ENCODE assay signal across 1 cellular context in the genomic region with DNA sequence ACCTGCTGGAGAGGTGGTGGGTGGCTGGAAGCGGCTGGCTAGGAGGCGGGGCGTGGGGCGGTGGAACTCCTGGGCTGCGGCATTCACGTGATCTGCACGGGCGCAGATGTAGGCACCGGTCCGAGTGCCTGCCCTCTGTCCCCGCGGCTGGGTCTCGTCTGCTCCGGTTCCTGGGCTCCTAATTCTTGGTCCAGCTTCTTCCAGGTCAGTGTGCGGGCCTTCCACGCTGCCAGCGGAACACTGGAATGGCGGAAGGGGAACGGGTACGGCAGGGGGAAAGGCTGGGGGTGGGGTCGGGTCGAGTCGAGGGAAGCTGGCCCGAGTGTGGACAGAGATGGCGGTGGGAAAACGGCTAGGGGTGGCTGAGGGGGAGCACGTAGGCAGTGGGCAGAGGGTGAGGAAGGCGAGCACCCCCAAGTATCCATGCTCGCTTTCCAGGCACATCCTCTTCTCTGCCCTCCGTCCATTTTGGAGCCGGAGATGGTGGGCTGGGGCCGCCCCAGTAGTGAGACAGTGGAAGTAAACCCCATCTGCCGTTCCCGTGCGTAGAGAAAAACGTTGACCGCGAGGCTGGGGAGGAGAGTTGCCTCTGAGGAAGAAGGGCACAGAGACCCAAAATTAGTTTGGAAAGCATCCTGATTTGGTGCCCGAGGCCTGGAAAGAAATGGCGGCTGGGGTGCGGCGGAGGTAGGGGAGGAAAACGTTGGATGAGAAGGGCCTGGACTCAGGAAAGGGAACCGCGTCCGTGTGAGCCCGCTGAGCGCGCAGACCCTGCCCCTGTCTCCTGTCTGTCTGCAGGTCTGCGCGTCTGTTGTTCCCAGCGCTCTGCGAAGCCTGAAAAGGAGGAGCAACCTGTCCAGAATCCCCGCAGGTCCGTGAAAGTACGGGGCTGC.
TF ChIP-seq lines count a peak whose summit lies in the region.

A gene (plus strand): TSS at position 95 of the 893 bp plus-strand sequence. CDS start 1,161 bp downstream, outside the sequence.

TF ChIP-seq in GM12878, 131 proteins besides CTCF, POLR2A, EP300 and RAD21 (continued from another document):
- TF ChIP-seq, protein P1, sequence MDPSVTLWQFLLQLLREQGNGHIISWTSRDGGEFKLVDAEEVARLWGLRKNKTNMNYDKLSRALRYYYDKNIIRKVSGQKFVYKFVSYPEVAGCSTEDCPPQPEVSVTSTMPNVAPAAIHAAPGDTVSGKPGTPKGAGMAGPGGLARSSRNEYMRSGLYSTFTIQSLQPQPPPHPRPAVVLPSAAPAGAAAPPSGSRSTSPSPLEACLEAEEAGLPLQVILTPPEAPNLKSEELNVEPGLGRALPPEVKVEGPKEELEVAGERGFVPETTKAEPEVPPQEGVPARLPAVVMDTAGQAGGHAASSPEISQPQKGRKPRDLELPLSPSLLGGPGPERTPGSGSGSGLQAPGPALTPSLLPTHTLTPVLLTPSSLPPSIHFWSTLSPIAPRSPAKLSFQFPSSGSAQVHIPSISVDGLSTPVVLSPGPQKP (IDR thresholded peaks at IDR 0.05; ENCODE audit: low read depth, low read length): no peak
- TF ChIP-seq BMI1 (IDR thresholded peaks at IDR 0.05; ENCODE audit: borderline replicate concordance) (no peak), BACH1 (IDR thresholded peaks at IDR 0.05; ENCODE audit: borderline replicate concordance) (no peak), BHLHE40 (IDR thresholded peaks at IDR 0.05; ENCODE audit: borderline replicate concordance in 1 of 2, low read depth in 2 of 2, low read length in 1 of 2) (peak; percentile 90 to 95), EGR1 (IDR thresholded peaks at IDR 0.05; ENCODE audit: borderline replicate concordance in 1 of 2, low read depth in 2 of 2, low read length in 2 of 2) (no peak; a peak in 1 of 3 replicates)
- TF ChIP-seq, protein P2, sequence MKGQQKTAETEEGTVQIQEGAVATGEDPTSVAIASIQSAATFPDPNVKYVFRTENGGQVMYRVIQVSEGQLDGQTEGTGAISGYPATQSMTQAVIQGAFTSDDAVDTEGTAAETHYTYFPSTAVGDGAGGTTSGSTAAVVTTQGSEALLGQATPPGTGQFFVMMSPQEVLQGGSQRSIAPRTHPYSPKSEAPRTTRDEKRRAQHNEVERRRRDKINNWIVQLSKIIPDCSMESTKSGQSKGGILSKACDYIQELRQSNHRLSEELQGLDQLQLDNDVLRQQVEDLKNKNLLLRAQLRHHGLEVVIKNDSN (IDR thresholded peaks at IDR 0.05; ENCODE audit: borderline replicate concordance, extremely low read length, insufficient read depth, low read depth, low read length): peak; percentile 40
